In the genomic region with DNA sequence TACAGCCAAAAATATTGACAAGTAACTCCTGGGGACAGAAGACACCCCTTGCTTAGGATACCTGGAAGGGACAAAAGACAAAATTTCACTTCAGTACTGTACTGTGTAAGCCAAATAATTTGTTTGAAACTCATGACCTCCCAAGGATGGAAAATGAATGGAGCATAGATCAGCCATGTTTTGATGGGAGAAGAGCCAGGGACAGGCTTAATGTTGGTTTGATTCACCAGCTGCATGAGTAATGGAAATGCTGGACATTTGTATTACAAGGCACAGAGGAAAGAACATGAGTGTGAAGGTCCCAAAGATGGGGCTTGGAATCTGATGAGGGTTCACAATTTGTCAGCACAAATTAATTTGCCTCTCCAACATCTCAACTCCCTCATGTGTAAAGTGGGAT, we compare ENCODE assay signal across 17 cellular contexts.
DNase-seq lines count a peak whose midpoint lies in the region; ATAC-seq and TF ChIP-seq lines count a peak whose summit lies in the region.
"Had no signal": no experiment of that assay in that cellular context is flagged by ENCODE, and none has a peak within 500 bp of the region (broad histone marks: within the 10 kb centered on the region; RNA-seq: fewer than 3 reads in every experiment).

No MANE protein-coding gene starts in this region.

- H3K27me3 Mint-ChIP-seq in MCF 10A (ENCODE audit: insufficient read depth, unreplicated experiment) (no peaks in the 10 kb centered on the region), T-helper 17 cell (peaks cover 41% of the 10 kb centered on the region)
- H3K27me3 Mint-ChIP-seq: central memory CD8-positive, alpha-beta T cell had no signal

- no peaks in the 10 kb centered on the region for H3K4me1 ChIP-seq in breast epithelium

- H3K36me3 ChIP-seq in breast epithelium, result no peaks in the 10 kb centered on the region
- H3K36me3 ChIP-seq: SJSA1, stomach had no signal

- POLR2A ChIA-PET in MCF 10A (lab: Yijun Ruan, JAX), result no interaction called here

- H3K27ac Mint-ChIP-seq in MCF 10A (ENCODE audit: low read depth, unreplicated experiment) (no peak overlapping the region), T-helper 17 cell (no peak overlapping the region)

- CTCF ChIA-PET in MCF 10A (lab: Yijun Ruan, JAX), result no interaction called here

- H3K4me1 Mint-ChIP-seq in MCF 10A (ENCODE audit: insufficient read depth, unreplicated experiment) (peaks cover 19% of the 10 kb centered on the region), T-helper 17 cell (no peaks in the 10 kb centered on the region)
- H3K4me1 Mint-ChIP-seq: central memory CD8-positive, alpha-beta T cell had no signal

- BruUV-seq in MCF 10A (replicated peaks; lab: Mats Ljungman, UMichigan), result no TSS peak

- H3K9me3 ChIP-seq in breast epithelium (no peaks in the 10 kb centered on the region), T-helper 17 cell (ENCODE audit: control insufficient read depth, low read length, poor library complexity, severe bottlenecking) (no peaks in the 10 kb centered on the region)
- H3K9me3 ChIP-seq: SJSA1 had no signal

- peak; percentile 65 for DNase-seq in MCF 10A (ENCODE audit: unreplicated experiment)
- no peak for DNase-seq in breast epithelium (ENCODE audit: low spot score in 2 of 2)
- peak; percentile 74 for DNase-seq in amniotic stem cell (lab: John Stamatoyannopoulos, UW)
- DNase-seq in fibroblast of pulmonary artery (ENCODE audit: low read depth), result peak; percentile 65
- peak; percentile 45 for DNase-seq in smooth muscle cell of the brain vasculature (ENCODE audit: low read depth, low spot score)
- no peak for DNase-seq in NCI-H748 treated with DMSO at 0.1 percent for 48 hours (lab: John Stamatoyannopoulos, UW)
- no peak for DNase-seq in T-helper 17 cell
- DNase-seq: activated CD8-positive, alpha-beta memory T cell treated with anti-CD3 and anti-CD28 coated beads for 24 hours; activated gamma-delta T cell; H7; NCI-H1092 treated with DMSO at 0.1 percent for 48 hours; NCI-H2171 treated with DMSO at 0.1 percent for 48 hours; NK-92 treated with Interleukin-12 subunit alpha and Interleukin-12 subunit beta, amount 100 ng/mL, for 24 hours; stomach had no signal

- intact Hi-C loops in MCF 10A (cut with micrococcal nuclease) (no loop called here), breast epithelium (cut with DNase I; ENCODE audit: low total_unique reads) (no loop called here)

- H3K27me3 ChIP-seq in breast epithelium, result no peaks in the 10 kb centered on the region
- H3K27me3 ChIP-seq: SJSA1, stomach had no signal

- no peak for TF ChIP-seq CTCF in MCF 10A (IDR thresholded peaks at IDR 0.05; ENCODE audit: unreplicated experiment)
- TF ChIP-seq CTCF in breast epithelium (IDR thresholded peaks at IDR 0.05), result no peak
- no peak for TF ChIP-seq CTCF in fibroblast of pulmonary artery (IDR thresholded peaks at IDR 0.05; ENCODE audit: low read length, missing control alignments)

- peaks cover 1% of the 10 kb centered on the region for H3K9me3 Mint-ChIP-seq in MCF 10A (ENCODE audit: unreplicated experiment)
- H3K9me3 Mint-ChIP-seq: central memory CD8-positive, alpha-beta T cell had no signal

- no peak overlapping the region for H3K4me3 ChIP-seq in breast epithelium
- no peak overlapping the region for H3K4me3 ChIP-seq in fibroblast of pulmonary artery (replicated peaks; ENCODE audit: low read depth, low read length)
- H3K4me3 ChIP-seq: SJSA1, stomach had no signal

- no peak overlapping the region for H3K27ac ChIP-seq in breast epithelium
- H3K27ac ChIP-seq: SJSA1, stomach had no signal

- H3K4me3 Mint-ChIP-seq in MCF 10A (ENCODE audit: unreplicated experiment), result no peak overlapping the region
- no peak overlapping the region for H3K4me3 Mint-ChIP-seq in T-helper 17 cell
- H3K4me3 Mint-ChIP-seq: central memory CD8-positive, alpha-beta T cell had no signal

- H3K36me3 Mint-ChIP-seq in MCF 10A (ENCODE audit: insufficient read depth, unreplicated experiment), result no peaks in the 10 kb centered on the region
- H3K36me3 Mint-ChIP-seq in T-helper 17 cell (ENCODE audit: low read depth), result peaks cover 2% of the 10 kb centered on the region

- no peak for TF ChIP-seq POLR2A in breast epithelium (IDR thresholded peaks at IDR 0.05)

- ATAC-seq in HG03457 (IDR thresholded peaks at IDR 0.05; ENCODE audit: unreplicated experiment), result no peak
- no peak for ATAC-seq in T-helper 17 cell

Comparison
In these comparisons a context has a peak if more than half of its experiments do, and no peak if none do; other contexts are left out.
1. DNase-seq: peak in MCF 10A (single experiment), amniotic stem cell (single experiment), fibroblast of pulmonary artery (single experiment) and smooth muscle cell of the brain vasculature (single experiment); none in breast epithelium (0 of 2), NCI-H748 treated with DMSO at 0.1 percent for 48 hours (single experiment) and T-helper 17 cell (0 of 3).